Comparison of ENCODE assay signal across 24 cellular contexts in genomic region chr4:152522245-152522644, GRCh38. TPM values are rescaled to one million over a fixed set of nuclear protein-coding genes. Genes with fewer than 3 reads are reported as not detected.
DNase-seq lines count a peak whose midpoint lies in the region; ATAC-seq and TF ChIP-seq lines count a peak whose summit lies in the region.
"Had no signal": no experiment of that assay in that cellular context is flagged by ENCODE, and none has a peak within 500 bp of the region (broad histone marks: within the 10 kb centered on the region; RNA-seq: fewer than 3 reads in every experiment).

No MANE protein-coding gene starts in this region.

- H3K9me3 ChIP-seq in Panc1 (ENCODE audit: control insufficient read depth, insufficient read depth, low read depth, low read length), result no peaks in the 10 kb centered on the region
- no peaks in the 10 kb centered on the region for H3K9me3 ChIP-seq in psoas muscle
- H3K9me3 ChIP-seq: Caco-2, SK-N-SH had no signal

- CTCF ChIA-PET in Panc1 (lab: Charles Lee), result no interaction called here
- CTCF ChIA-PET in T-cell (lab: Charles Lee), result interaction anchor here (1.3 to 3.8 kb wide), 3 partner anchors 9 to 21 kb away, joined by 4 to 21 read pairs (median 6); no protein-coding TSS in a partner anchor

- H3K4me1 ChIP-seq in Panc1 (ENCODE audit: control insufficient read depth, insufficient read depth, low read length), result no peaks in the 10 kb centered on the region
- no peaks in the 10 kb centered on the region for H3K4me1 ChIP-seq in psoas muscle
- H3K4me1 ChIP-seq: BLaER1, Caco-2 had no signal

- in situ Hi-C loops in Panc1 (cut with HindIII; ENCODE audit: low pct_unique_long_range_greater_than_20kb, low sequenced_read_pairs), result no loop called here

- TSS peak; percentile 45 for BruUV-seq in Panc1 (replicated peaks; lab: Mats Ljungman, UMichigan)

- intact Hi-C loops in Panc1 (cut with micrococcal nuclease; ENCODE audit: unreplicated experiment), result no loop called here
- intact Hi-C loops in psoas muscle (cut with DNase I), result no loop called here

- H3K27me3 ChIP-seq in Panc1 (ENCODE audit: control insufficient read depth, insufficient read depth, low read length), result no peaks in the 10 kb centered on the region
- no peaks in the 10 kb centered on the region for H3K27me3 ChIP-seq in psoas muscle (ENCODE audit: insufficient read depth in 3 of 3, low read length in 2 of 3)
- H3K27me3 ChIP-seq: BLaER1 had no signal

- H3K36me3 ChIP-seq in Panc1 (ENCODE audit: control insufficient read depth, insufficient read depth, low read length) (no peaks in the 10 kb centered on the region), psoas muscle (ENCODE audit: insufficient read depth in 1 of 2, low read depth in 1 of 2) (no peaks in the 10 kb centered on the region)

- H3K4me3 Mint-ChIP-seq in activated T-cell treated with anti-CD3 and anti-CD28 coated beads, Interleukin-2, amount 50 U/mL, for 24 hours, result no peak overlapping the region
- no peak overlapping the region for H3K4me3 Mint-ChIP-seq in memory B cell
- no peak overlapping the region for H3K4me3 Mint-ChIP-seq in nephron progenitor cell
- H3K4me3 Mint-ChIP-seq in T-cell, result no peak overlapping the region

- H3K4me3 ChIP-seq in Panc1 (ENCODE audit: low read depth in 2 of 2, low read length in 2 of 2) (no peak overlapping the region), psoas muscle (no peak overlapping the region)
- H3K4me3 ChIP-seq: BLaER1 had no signal

- H3K9me3 Mint-ChIP-seq in activated T-cell treated with anti-CD3 and anti-CD28 coated beads, Interleukin-2, amount 50 U/mL, for 24 hours, result no peaks in the 10 kb centered on the region
- no peaks in the 10 kb centered on the region for H3K9me3 Mint-ChIP-seq in memory B cell
- H3K9me3 Mint-ChIP-seq in nephron progenitor cell, result peaks cover 16% of the 10 kb centered on the region
- no peaks in the 10 kb centered on the region for H3K9me3 Mint-ChIP-seq in T-cell

- no peak for ATAC-seq in Panc1
- ATAC-seq in memory B cell (ENCODE audit: low read depth), result no peak
- ATAC-seq in HG03432 (IDR thresholded peaks at IDR 0.05; ENCODE audit: unreplicated experiment), result no peak
- ATAC-seq in T-cell (replicated peaks in 1 of 4), result no peak
- ATAC-seq in psoas muscle, result no peak

- no peak overlapping the region for H3K27ac ChIP-seq in Panc1 (ENCODE audit: low read length)
- H3K27ac ChIP-seq in psoas muscle, result no peak overlapping the region
- H3K27ac ChIP-seq: 22Rv1, BLaER1 had no signal

- no peak for DNase-seq in activated T-cell treated with anti-CD3 and anti-CD28 coated beads, Interleukin-2, amount 50 U/mL, for 24 hours
- DNase-seq in activated T-cell treated with anti-CD3 and anti-CD28 coated beads for 4 hours (no peak), Panc1 (ENCODE audit: low read depth, low spot score) (no peak), memory B cell (ENCODE audit: low spot score in 2 of 2) (no peak), nephron progenitor cell (no peak), T-cell (no peak), psoas muscle (no peak)
- DNase-seq: ACHN; Caco-2; CD4-positive, alpha-beta memory T cell; DMS 273 treated with DMSO at 0.1 percent for 48 hours; DND-41; H7; MM.1S; NCI-H1048; NCI-H1417 treated with DMSO at 0.1 percent for 48 hours; NCI-H187; NCI-H446 treated with DMSO at 0.1 percent for 48 hours; NCI-H526 treated with DMSO at 0.1 percent for 48 hours; SIG-M5; SK-N-SH had no signal

- POLR2A ChIA-PET in Panc1 (lab: Charles Lee), result no interaction called here
- POLR2A ChIA-PET in T-cell (lab: Charles Lee), result interaction anchor here in 1 of 2 donors (0.7 kb wide), 1 partner anchor 731 kb away, joined by 10 read pairs; no protein-coding TSS in a partner anchor

- WGBS in psoas muscle, 3 donors, result 92 to 96% (median 94%) methylated on average over 2 of the region's 2 CpGs

- no peaks in the 10 kb centered on the region for H3K27me3 Mint-ChIP-seq in activated T-cell treated with anti-CD3 and anti-CD28 coated beads, Interleukin-2, amount 50 U/mL, for 24 hours
- H3K27me3 Mint-ChIP-seq in memory B cell (no peaks in the 10 kb centered on the region), nephron progenitor cell (ENCODE audit: low read depth, poor library complexity) (no peaks in the 10 kb centered on the region), T-cell (no peaks in the 10 kb centered on the region)
- H3K27me3 Mint-ChIP-seq: CD4-positive, alpha-beta memory T cell had no signal

- peak overlapping the region; percentile 63 for H3K27ac Mint-ChIP-seq in activated T-cell treated with anti-CD3 and anti-CD28 coated beads, Interleukin-2, amount 50 U/mL, for 24 hours
- peak overlapping the region; percentile 46 for H3K27ac Mint-ChIP-seq in memory B cell
- no peak overlapping the region for H3K27ac Mint-ChIP-seq in nephron progenitor cell
- H3K27ac Mint-ChIP-seq in T-cell, result no peak overlapping the region

- peaks cover 32% of the 10 kb centered on the region for H3K36me3 Mint-ChIP-seq in activated T-cell treated with anti-CD3 and anti-CD28 coated beads, Interleukin-2, amount 50 U/mL, for 24 hours (ENCODE audit: low read depth)
- H3K36me3 Mint-ChIP-seq in memory B cell, result peaks cover 23% of the 10 kb centered on the region
- peaks cover 35% of the 10 kb centered on the region for H3K36me3 Mint-ChIP-seq in nephron progenitor cell (ENCODE audit: low read depth)
- peaks cover 29% of the 10 kb centered on the region for H3K36me3 Mint-ChIP-seq in T-cell

- TF ChIP-seq CTCF in Panc1 (IDR thresholded peaks at IDR 0.05) (no peak), nephron progenitor cell (IDR thresholded peaks at IDR 0.05) (no peak), psoas muscle (IDR thresholded peaks at IDR 0.05) (no peak)

- H3K4me1 Mint-ChIP-seq in activated T-cell treated with anti-CD3 and anti-CD28 coated beads, Interleukin-2, amount 50 U/mL, for 24 hours (ENCODE audit: low read depth), result peaks cover 62% of the 10 kb centered on the region
- H3K4me1 Mint-ChIP-seq in memory B cell, result peaks cover 44% of the 10 kb centered on the region
- H3K4me1 Mint-ChIP-seq in nephron progenitor cell, result peaks cover 7% of the 10 kb centered on the region
- peaks cover 61 to 69% (median 65%) of the 10 kb centered on the region in 3 donors for H3K4me1 Mint-ChIP-seq in T-cell

RNA-seq across cellular contexts. Expression of gene FBXW7, which starts 13.6 kb away (rescaled TPM):
- total RNA-seq in Panc1 (2021; ENCODE audit: unreplicated experiment), result 16.2 TPM
- polyA plus RNA-seq in Panc1 (2012; ENCODE audit: insufficient read length), result 7.5 TPM
- total RNA-seq in T-cell, result 100 to 1,000 TPM in 2 of 5 donors, 10 to 100 TPM in 3; 91.9 to 131 (median 96.0) TPM
- 10 to 100 TPM; 28.7 to 41.1 (median 30.6) TPM for total RNA-seq in psoas muscle
- polyA plus RNA-seq in psoas muscle, result 10 to 100 TPM in 2 of 3 donors, 1 to 10 TPM in 1; 9.8 to 23.3 (median 17.1) TPM

Comparison
In these comparisons a context has a peak if more than half of its experiments do, and no peak if none do; other contexts are left out.
1. H3K27ac Mint-ChIP-seq: peak in activated T-cell treated with anti-CD3 and anti-CD28 coated beads, Interleukin-2, amount 50 U/mL, for 24 hours (single experiment) and memory B cell (single experiment); none in nephron progenitor cell (single experiment) and T-cell (0 of 2).